8 cellular contexts compared by ENCODE assay signal in the genomic region with DNA sequence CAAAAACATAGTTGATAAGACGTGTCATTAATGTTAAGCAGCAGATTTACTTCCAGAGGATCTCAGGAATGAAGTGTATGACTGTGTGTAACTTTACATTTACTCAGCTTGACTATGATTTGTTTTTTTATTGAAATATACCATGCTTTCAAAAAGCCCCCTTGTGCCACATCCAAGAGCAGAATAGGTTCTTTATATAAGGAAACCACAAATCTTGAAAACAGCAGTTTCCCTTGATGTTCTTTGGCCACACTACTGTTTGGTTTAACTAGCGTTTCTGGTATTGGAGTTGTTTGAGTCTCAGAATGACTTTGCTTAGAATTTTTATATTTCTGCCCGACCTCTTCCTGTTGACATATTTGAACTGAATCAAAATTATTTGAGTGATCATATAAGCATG.
A peak's percentile ranks its signal among the peaks of the same experiment; 100 is the strongest.
DNase-seq lines count a peak whose midpoint lies in the region; ATAC-seq lines count a peak whose summit lies in the region.

No MANE protein-coding gene starts in this region.

- H3K4me3 Mint-ChIP-seq in activated naive CD8-positive, alpha-beta T cell: peak overlapping the region; percentile 73

- ATAC-seq in GM18873 (IDR thresholded peaks at IDR 0.05; ENCODE audit: low FRiP score, unreplicated experiment) (peak; percentile 57), HG03108 (IDR thresholded peaks at IDR 0.05; ENCODE audit: unreplicated experiment) (peak; percentile 80)

- no peaks in the 10 kb centered on the region for H3K27me3 Mint-ChIP-seq in activated naive CD8-positive, alpha-beta T cell

- no peak for DNase-seq in hippocampal formation (lab: John Stamatoyannopoulos, UW)
- no peak for DNase-seq in ACHN
- no peak for DNase-seq in stimulated activated CD4-positive, alpha-beta T cell treated with anti-CD3 and anti-CD28 coated beads, Interleukin-4, amount 100 ng/mL, for 1 hour
- DNase-seq in NCI-H1694 (lab: John Stamatoyannopoulos, UW): no peak

- peaks cover 32% of the 10 kb centered on the region for H3K36me3 Mint-ChIP-seq in activated naive CD8-positive, alpha-beta T cell

- H3K4me1 ChIP-seq in BLaER1 treated with 17β-estradiol and CSF1 and Interleukin-3, amounts not matched to agents 10 nM and 100 nM: peaks cover 33 to 84% (median 72%) of the 10 kb centered on the region in 10 experiments

- peak overlapping the region in 3 of 11 experiments; percentile 21 to 48 (median 45); a peak in 3 of 22 replicates for H3K9ac ChIP-seq in BLaER1 treated with 17β-estradiol and CSF1 and Interleukin-3, amounts not matched to agents 10 nM and 100 nM

- no peaks in the 10 kb centered on the region for H3K9me3 Mint-ChIP-seq in activated naive CD8-positive, alpha-beta T cell (ENCODE audit: low read depth)

- peak overlapping the region in 9 of 11 experiments; percentile 0 to 39 (median 17); a peak in 8 of 22 replicates for H3K27ac ChIP-seq in BLaER1 treated with 17β-estradiol and CSF1 and Interleukin-3, amounts not matched to agents 10 nM and 100 nM

- H3K4me3 ChIP-seq in BLaER1 treated with 17β-estradiol and CSF1 and Interleukin-3, amounts not matched to agents 10 nM and 100 nM: no peak overlapping the region

- peak overlapping the region in 9 of 11 experiments; percentile 43 to 70 (median 62); a peak in 16 of 22 replicates for H3K4me2 ChIP-seq in BLaER1 treated with 17β-estradiol and CSF1 and Interleukin-3, amounts not matched to agents 10 nM and 100 nM

- in situ Hi-C loops in ACHN (cut with HindIII; ENCODE audit: low pct_ligation_motif_present, low pct_unique_long_range_greater_than_20kb, low sequenced_read_pairs): no loop called here

- H3K4me1 Mint-ChIP-seq in activated naive CD8-positive, alpha-beta T cell (ENCODE audit: low read depth): peaks cover 96% of the 10 kb centered on the region

- H3K27ac Mint-ChIP-seq in activated naive CD8-positive, alpha-beta T cell: peak overlapping the region; percentile 95

- peaks cover 2 to 52% (median 46%) of the 10 kb centered on the region in 11 experiments; a peak in 20 of 22 replicates for H3K9me3 ChIP-seq in BLaER1 treated with 17β-estradiol and CSF1 and Interleukin-3, amounts not matched to agents 10 nM and 100 nM (replicated peaks in 1 of 11)

- H3K36me3 ChIP-seq in BLaER1 treated with 17β-estradiol and CSF1 and Interleukin-3, amounts not matched to agents 10 nM and 100 nM: peaks cover 19 to 95% (median 69%) of the 10 kb centered on the region in 11 experiments; a peak in 20 of 22 replicates

- peaks cover 70 to 100% (median 100%) of the 10 kb centered on the region in 11 experiments; a peak in 21 of 22 replicates for H4K20me1 ChIP-seq in BLaER1 treated with 17β-estradiol and CSF1 and Interleukin-3, amounts not matched to agents 10 nM and 100 nM

- no peaks in the 10 kb centered on the region for H3K27me3 ChIP-seq in BLaER1 treated with 17β-estradiol and CSF1 and Interleukin-3, amounts not matched to agents 10 nM and 100 nM
